20 cellular contexts compared by ENCODE assay signal in the genomic region with DNA sequence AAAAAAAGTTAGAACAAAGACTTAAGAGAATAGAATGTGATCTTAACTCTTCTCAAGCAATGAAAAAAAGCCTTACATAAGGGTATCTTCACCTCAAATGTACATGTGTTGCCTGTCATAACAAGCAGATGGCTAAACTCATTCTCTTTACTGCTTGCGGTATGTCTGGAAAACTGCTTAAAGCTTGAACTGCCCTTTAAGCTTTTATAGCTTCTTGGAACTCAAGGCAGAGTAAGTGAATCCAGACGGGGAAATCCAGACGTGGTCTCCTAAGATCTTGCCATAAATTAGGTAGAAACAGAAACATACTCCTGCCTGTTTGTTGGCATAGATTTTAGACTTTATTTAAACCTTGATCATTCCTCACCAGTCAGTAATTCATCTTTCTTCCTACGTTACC. TPM values are rescaled to one million over a fixed set of nuclear protein-coding genes. Genes with fewer than 3 reads are reported as not detected.
DNase-seq lines count a peak whose midpoint lies in the region; ATAC-seq and TF ChIP-seq lines count a peak whose summit lies in the region.
"Had no signal": no experiment of that assay in that cellular context is flagged by ENCODE, and none has a peak within 500 bp of the region (broad histone marks: within the 10 kb centered on the region; RNA-seq: fewer than 3 reads in every experiment).

No MANE protein-coding gene starts in this region.

- H3K36me3 ChIP-seq in tibial artery: peaks cover 29 to 90% (median 67%) of the 10 kb centered on the region in 3 donors
- H3K36me3 ChIP-seq in upper lobe of left lung: peaks cover 2 to 85% (median 54%) of the 10 kb centered on the region in 4 donors
- peaks cover 4% of the 10 kb centered on the region for H3K36me3 ChIP-seq in mucosa of descending colon (ENCODE audit: low read depth)
- peaks cover 0 to 94% (median 48%) of the 10 kb centered on the region in 6 donors for H3K36me3 ChIP-seq in spleen

- intact Hi-C loops in tibial artery (cut with DNase I; ENCODE audit: low total_unique reads) (no loop called here), mucosa of descending colon (cut with DNase I, micrococcal nuclease) (no loop called here), spleen (cut with DNase I; ENCODE audit: low total_unique reads) (no loop called here)

- no peaks in the 10 kb centered on the region for H3K9me3 ChIP-seq in tibial artery
- H3K9me3 ChIP-seq in upper lobe of left lung: no peaks in the 10 kb centered on the region
- H3K9me3 ChIP-seq in mucosa of descending colon: no peaks in the 10 kb centered on the region
- H3K9me3 ChIP-seq in spleen: no peaks in the 10 kb centered on the region
- H3K9me3 ChIP-seq: SJSA1 had no signal

- H3K4me3 ChIP-seq in tibial artery: no peak overlapping the region
- H3K4me3 ChIP-seq in upper lobe of left lung: no peak overlapping the region
- H3K4me3 ChIP-seq in mucosa of descending colon: no peak overlapping the region
- H3K4me3 ChIP-seq in spleen: no peak overlapping the region
- H3K4me3 ChIP-seq: SJSA1 had no signal

- DNase-seq in GM04504 (ENCODE audit: low read depth) (peak; percentile 85), dedifferentiated amniotic fluid mesenchymal stem cell (ENCODE audit: extremely low spot score) (peak; percentile 36), left kidney (ENCODE audit: low read depth, low spot score) (peak; percentile 71), tibial artery (no peak), upper lobe of left lung (no peak), mucosa of descending colon (no peak), spleen (no peak)
- DNase-seq: activated CD4-positive, CD25-positive, alpha-beta regulatory T cell treated with anti-CD3 and anti-CD28 coated beads, Interleukin-2, amount 50 U/mL, for 72 hours; activated gamma-delta T cell; naive B cell; NCI-H1436; NCI-H2171; NCI-H748 treated with DMSO at 0.1 percent for 48 hours; OCI-M1; small intestine; stimulated activated CD8-positive, alpha-beta memory T cell treated with anti-CD3 and anti-CD28 coated beads, Interleukin-4, amount 100 ng/mL, for 48 hours; substantia nigra had no signal

- WGBS in upper lobe of left lung, 2 donors: 84 to 90% methylated on average over 4 of the region's 4 CpGs
- 82 to 93% (median 88%) methylated on average over 4 of the region's 4 CpGs for WGBS in spleen, 5 donors

- H3K27me3 ChIP-seq in tibial artery (no peaks in the 10 kb centered on the region), upper lobe of left lung (no peaks in the 10 kb centered on the region), spleen (replicated peaks in 1 of 7) (no peaks in the 10 kb centered on the region)
- H3K27me3 ChIP-seq: SJSA1 had no signal

- TF ChIP-seq EP300 in upper lobe of left lung (IDR thresholded peaks at IDR 0.05): no peak

- TF ChIP-seq POLR2A in upper lobe of left lung (IDR thresholded peaks at IDR 0.05) (no peak), spleen (IDR thresholded peaks at IDR 0.05) (no peak)

- peak overlapping the region; percentile 57 to 64 for H3K27ac ChIP-seq in tibial artery
- H3K27ac ChIP-seq in upper lobe of left lung: no peak overlapping the region
- no peak overlapping the region for H3K27ac ChIP-seq in spleen
- H3K27ac ChIP-seq: SJSA1 had no signal

- H3K4me1 ChIP-seq in tibial artery (peaks cover 0 to 10% (median 5%) of the 10 kb centered on the region in 4 donors), upper lobe of left lung (no peaks in the 10 kb centered on the region), mucosa of descending colon (ENCODE audit: low read depth) (no peaks in the 10 kb centered on the region), spleen (no peaks in the 10 kb centered on the region)
- H3K4me1 ChIP-seq: SJSA1 had no signal

- ATAC-seq in upper lobe of left lung (ENCODE audit: low FRiP score in 2 of 2) (no peak), mucosa of descending colon (no peak), HG02798 (IDR thresholded peaks at IDR 0.05; ENCODE audit: poor library complexity, unreplicated experiment) (no peak)

- TF ChIP-seq CTCF in tibial artery (IDR thresholded peaks at IDR 0.05) (no peak), upper lobe of left lung (IDR thresholded peaks at IDR 0.05) (no peak), mucosa of descending colon (IDR thresholded peaks at IDR 0.05) (no peak), spleen (IDR thresholded peaks at IDR 0.05 in 8 of 11, conservative IDR thresholded peaks at IDR 0.05 in 3 of 11) (no peak)

RNA-seq across cellular contexts. Expression of a gene that starts 19.6 kb away (rescaled TPM):
- total RNA-seq in upper lobe of left lung (10 to 100 TPM; 12.8 to 40.8 (median 18.4) TPM), mucosa of descending colon (10 to 100 TPM in 2 of 3 donors, 1 to 10 TPM in 1; 8.3 to 37.3 (median 10.8) TPM), spleen (10 to 100 TPM in 6 of 7 donors, 1 to 10 TPM in 1; 9.8 to 19.7 (median 14.9) TPM)
- 1 to 10 TPM; 4.0 to 9.2 (median 9.0) TPM for polyA plus RNA-seq in spleen

RNA-seq across cellular contexts. Expression of a gene that starts 25.1 kb away (rescaled TPM):
- total RNA-seq in upper lobe of left lung (not detected), mucosa of descending colon (not detected), spleen (not detected)
- not detected for polyA plus RNA-seq in spleen
- total RNA-seq: liver, SJSA1 had no signal
- polyA plus RNA-seq: liver, small intestine had no signal

RNA-seq across cellular contexts. Expression of a gene that starts 56.8 kb away (rescaled TPM):
- total RNA-seq in upper lobe of left lung: 10 to 100 TPM in 1 of 6 donors, 1 to 10 TPM in 5; 2.6 to 19.9 (median 3.9) TPM
- total RNA-seq in mucosa of descending colon: 1 to 10 TPM; 1.4 to 2.6 (median 1.7) TPM
- 10 to 100 TPM; 21.2 to 34.0 (median 27.4) TPM for total RNA-seq in spleen
- 10 to 100 TPM in 2 of 3 donors, 1 to 10 TPM in 1; 8.6 to 15.2 (median 14.4) TPM for polyA plus RNA-seq in spleen
- total RNA-seq: SJSA1 had no signal

Comparison
In these comparisons a context has a peak if more than half of its experiments do, and no peak if none do; other contexts are left out.
1. DNase-seq: peak in GM04504 (single experiment), dedifferentiated amniotic fluid mesenchymal stem cell (single experiment) and left kidney (single experiment); none in tibial artery (0 of 2), upper lobe of left lung (0 of 2), mucosa of descending colon (0 of 3) and spleen (single experiment).
2. H3K27ac ChIP-seq: peak in tibial artery (2 of 2); none in upper lobe of left lung (0 of 4) and spleen (0 of 8).